In the genomic region with DNA sequence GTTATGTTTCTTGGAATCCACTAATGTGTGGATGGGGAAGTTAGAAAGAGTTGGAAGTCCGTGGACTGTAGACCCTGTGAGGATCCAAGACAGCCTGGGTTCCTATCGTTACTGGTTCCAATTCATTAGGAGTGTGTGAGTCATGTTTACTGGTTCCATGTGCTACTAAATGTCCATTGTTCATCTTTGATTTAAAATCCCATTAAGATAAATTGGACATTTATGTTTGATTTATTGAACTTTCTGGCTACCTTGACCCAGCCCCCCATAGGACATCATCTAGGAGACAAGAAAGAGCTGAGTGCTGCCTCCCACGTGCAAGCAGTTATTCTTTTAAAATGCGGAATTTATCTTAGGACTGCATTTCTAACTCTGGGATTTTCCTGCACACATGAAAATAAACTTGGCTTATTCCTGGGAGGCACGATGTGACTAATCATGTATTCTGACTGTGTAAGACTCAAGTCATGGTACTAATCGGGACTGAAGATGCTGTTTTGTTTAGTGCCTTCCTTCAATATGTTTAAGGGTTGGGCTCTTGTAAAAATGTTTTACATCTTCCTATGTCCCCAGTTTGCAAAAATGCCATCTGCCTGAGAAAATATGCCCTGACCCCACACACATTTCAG, we compare ENCODE assay signal across 22 cellular contexts. TPM values are rescaled to one million over a fixed set of nuclear protein-coding genes. Genes with fewer than 3 reads are reported as not detected.
A peak's percentile ranks its signal among the peaks of the same experiment; 100 is the strongest.
DNase-seq lines count a peak whose midpoint lies in the region; FAIRE-seq and TF ChIP-seq lines count a peak whose summit lies in the region.
"Had no signal": no experiment of that assay in that cellular context is flagged by ENCODE, and none has a peak within 500 bp of the region (broad histone marks: within the 10 kb centered on the region; RNA-seq: fewer than 3 reads in every experiment).

No MANE protein-coding gene starts in this region.

- no peaks in the 10 kb centered on the region for H3K27me3 Mint-ChIP-seq in activated naive CD4-positive, alpha-beta T cell treated with anti-CD3 and anti-CD28 coated beads, Interleukin-2, amount 50 U/mL, for 24 hours
- peaks cover 2% of the 10 kb centered on the region for H3K27me3 Mint-ChIP-seq in activated naive CD4-positive, alpha-beta T cell treated with anti-CD3 and anti-CD28 coated beads for 36 hours (ENCODE audit: low read depth)
- H3K27me3 Mint-ChIP-seq: naive thymus-derived CD8-positive, alpha-beta T cell; progenitor cell of endocrine pancreas; stimulated activated memory B cell treated with anti-CD40 and anti-IgM and Interleukin-4, amounts not matched to agents 10 μg/mL and 1 μg/mL and 100 μg/mL, for 72 hours had no signal

- no peaks in the 10 kb centered on the region for H3K9me3 Mint-ChIP-seq in activated naive CD4-positive, alpha-beta T cell treated with anti-CD3 and anti-CD28 coated beads, Interleukin-2, amount 50 U/mL, for 24 hours
- no peaks in the 10 kb centered on the region for H3K9me3 Mint-ChIP-seq in activated naive CD4-positive, alpha-beta T cell treated with anti-CD3 and anti-CD28 coated beads for 36 hours
- H3K9me3 Mint-ChIP-seq: naive thymus-derived CD8-positive, alpha-beta T cell; stimulated activated memory B cell treated with anti-CD40 and anti-IgM and Interleukin-4, amounts not matched to agents 10 μg/mL and 1 μg/mL and 100 μg/mL, for 72 hours had no signal

- CTCF ChIA-PET in activated naive CD4-positive, alpha-beta T cell treated with anti-CD3 and anti-CD28 coated beads for 36 hours (lab: Charles Lee) = no interaction called here

- H3K4me3 Mint-ChIP-seq in activated naive CD4-positive, alpha-beta T cell treated with anti-CD3 and anti-CD28 coated beads, Interleukin-2, amount 50 U/mL, for 24 hours = no peak overlapping the region
- no peak overlapping the region for H3K4me3 Mint-ChIP-seq in activated naive CD4-positive, alpha-beta T cell treated with anti-CD3 and anti-CD28 coated beads for 36 hours
- H3K4me3 Mint-ChIP-seq: naive thymus-derived CD8-positive, alpha-beta T cell; stimulated activated memory B cell treated with anti-CD40 and anti-IgM and Interleukin-4, amounts not matched to agents 10 μg/mL and 1 μg/mL and 100 μg/mL, for 72 hours had no signal

- no peak for DNase-seq in activated naive CD4-positive, alpha-beta T cell treated with anti-CD3 and anti-CD28 coated beads for 36 hours
- DNase-seq in amniotic epithelial cell (ENCODE audit: low read depth) (peak; percentile 31), fibroblast of pulmonary artery (ENCODE audit: low read depth) (peak; percentile 42), urothelium cell line (ENCODE audit: low spot score) (no peak), retina (no peak), NCI-H510A treated with DMSO at 0.1 percent for 48 hours (lab: John Stamatoyannopoulos, UW) (no peak), foreskin melanocyte (no peak)
- DNase-seq: activated gamma-delta T cell; aorta; C1 segment of cervical spinal cord; naive thymus-derived CD8-positive, alpha-beta T cell; NCI-H1092; NCI-H2081 treated with DMSO at 0.1 percent for 48 hours; NCI-H526 treated with DMSO at 0.1 percent for 48 hours; spleen; tibial artery had no signal

- FAIRE-seq in urothelium cell line (lab: Jason Lieb, UNC) = peak; percentile 87

- intact Hi-C loops in activated naive CD4-positive, alpha-beta T cell treated with anti-CD3 and anti-CD28 coated beads for 36 hours (cut with micrococcal nuclease) = no loop called here

- no peak overlapping the region for H3K4me3 ChIP-seq in fibroblast of pulmonary artery (replicated peaks; ENCODE audit: low read depth, low read length)
- H3K4me3 ChIP-seq: coronary artery, lung, SK-N-MC, spleen, tibial artery had no signal

- H3K4me1 Mint-ChIP-seq in activated naive CD4-positive, alpha-beta T cell treated with anti-CD3 and anti-CD28 coated beads, Interleukin-2, amount 50 U/mL, for 24 hours = peaks cover 29% of the 10 kb centered on the region
- H3K4me1 Mint-ChIP-seq in activated naive CD4-positive, alpha-beta T cell treated with anti-CD3 and anti-CD28 coated beads for 36 hours (ENCODE audit: low read depth) = peaks cover 15% of the 10 kb centered on the region

- peak overlapping the region; percentile 17 for H3K27ac Mint-ChIP-seq in activated naive CD4-positive, alpha-beta T cell treated with anti-CD3 and anti-CD28 coated beads, Interleukin-2, amount 50 U/mL, for 24 hours
- no peak overlapping the region for H3K27ac Mint-ChIP-seq in activated naive CD4-positive, alpha-beta T cell treated with anti-CD3 and anti-CD28 coated beads for 36 hours
- H3K27ac Mint-ChIP-seq: naive thymus-derived CD8-positive, alpha-beta T cell; progenitor cell of endocrine pancreas had no signal

- TF ChIP-seq CTCF in fibroblast of pulmonary artery (IDR thresholded peaks at IDR 0.05; ENCODE audit: low read length, missing control alignments) = no peak

- H3K36me3 Mint-ChIP-seq in activated naive CD4-positive, alpha-beta T cell treated with anti-CD3 and anti-CD28 coated beads, Interleukin-2, amount 50 U/mL, for 24 hours = no peaks in the 10 kb centered on the region
- no peaks in the 10 kb centered on the region for H3K36me3 Mint-ChIP-seq in activated naive CD4-positive, alpha-beta T cell treated with anti-CD3 and anti-CD28 coated beads for 36 hours (ENCODE audit: low read depth)
- H3K36me3 Mint-ChIP-seq: naive thymus-derived CD8-positive, alpha-beta T cell; stimulated activated memory B cell treated with anti-CD40 and anti-IgM and Interleukin-4, amounts not matched to agents 10 μg/mL and 1 μg/mL and 100 μg/mL, for 72 hours had no signal

RNA-seq across cellular contexts. Expression of a gene that starts 53.4 kb away (rescaled TPM):
- total RNA-seq in activated naive CD4-positive, alpha-beta T cell treated with anti-CD3 and anti-CD28 coated beads for 36 hours = 1 to 10 TPM; 1.2 to 1.6 TPM

Comparison
In these comparisons a context has a peak if more than half of its experiments do, and no peak if none do; other contexts are left out.
1. DNase-seq: peak in amniotic epithelial cell (single experiment) and fibroblast of pulmonary artery (single experiment); none in activated naive CD4-positive, alpha-beta T cell treated with anti-CD3 and anti-CD28 coated beads for 36 hours (single experiment), urothelium cell line (single experiment), retina (single experiment), NCI-H510A treated with DMSO at 0.1 percent for 48 hours (single experiment) and foreskin melanocyte (single experiment).